1 cellular context compared by ENCODE assay signal in the genomic region with DNA sequence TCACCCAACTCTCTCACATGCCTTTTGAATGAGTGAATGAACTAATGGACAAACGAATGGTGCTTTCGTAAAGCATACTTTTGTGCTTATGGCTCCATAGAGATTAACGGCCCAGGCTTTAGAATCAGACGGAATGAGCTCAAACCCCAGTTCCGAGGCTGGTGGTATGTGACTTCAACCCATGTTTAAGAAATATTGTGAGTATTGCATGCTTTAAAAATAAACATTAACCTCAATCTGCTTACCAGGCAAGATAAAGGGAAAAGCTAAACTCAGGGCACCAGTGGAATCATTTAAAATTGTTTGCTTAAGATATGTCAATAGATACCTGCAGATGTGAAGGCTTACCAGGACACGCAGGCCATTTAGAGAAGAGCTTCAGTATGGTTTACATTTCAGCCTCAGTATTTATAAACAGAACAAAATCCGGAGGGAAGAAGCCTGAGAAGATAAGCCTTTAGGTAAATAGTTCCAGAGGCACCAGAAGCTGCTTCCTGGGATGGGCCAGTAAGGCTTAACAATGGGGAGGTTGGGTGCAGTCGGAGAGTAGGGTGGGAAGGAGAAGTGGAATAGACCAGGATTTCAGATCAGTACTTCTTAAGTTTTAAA.
A peak's percentile ranks its signal among the peaks of the same experiment; 100 is the strongest.
TF ChIP-seq lines count a peak whose summit lies in the region.

No MANE protein-coding gene starts in this region.

TF ChIP-seq in HepG2, 621 proteins besides CTCF, POLR2A, EP300 and RAD21 (continued from another document and continues in another):
- peak; percentile 90 for TF ChIP-seq TCF7 (IDR thresholded peaks at IDR 0.05; ENCODE audit: low read depth)
- TF ChIP-seq ZNF557 (CRISPR knock-in tag; IDR thresholded peaks at IDR 0.05), result 0 out of 2 replicates have a peak, but pooled peaks have one; percentile 28
- TF ChIP-seq, protein P1, sequence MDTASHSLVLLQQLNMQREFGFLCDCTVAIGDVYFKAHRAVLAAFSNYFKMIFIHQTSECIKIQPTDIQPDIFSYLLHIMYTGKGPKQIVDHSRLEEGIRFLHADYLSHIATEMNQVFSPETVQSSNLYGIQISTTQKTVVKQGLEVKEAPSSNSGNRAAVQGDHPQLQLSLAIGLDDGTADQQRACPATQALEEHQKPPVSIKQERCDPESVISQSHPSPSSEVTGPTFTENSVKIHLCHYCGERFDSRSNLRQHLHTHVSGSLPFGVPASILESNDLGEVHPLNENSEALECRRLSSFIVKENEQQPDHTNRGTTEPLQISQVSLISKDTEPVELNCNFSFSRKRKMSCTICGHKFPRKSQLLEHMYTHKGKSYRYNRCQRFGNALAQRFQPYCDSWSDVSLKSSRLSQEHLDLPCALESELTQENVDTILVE (CRISPR knock-in tag; IDR thresholded peaks at IDR 0.05), result no peak
- TF ChIP-seq ZFP90 (CRISPR knock-in tag; IDR thresholded peaks at IDR 0.05; ENCODE audit: borderline replicate concordance), result peak; percentile 54; the same call in 1 of the 2 replicates
- TF ChIP-seq ZNF615 (CRISPR knock-in tag; IDR thresholded peaks at IDR 0.05; ENCODE audit: borderline replicate concordance), result no peak; the same call in 1 of the 2 replicates
- no peak for TF ChIP-seq TP53 (CRISPR knock-in tag; conservative IDR thresholded peaks at IDR 0.05)
- TF ChIP-seq HDAC6 (IDR thresholded peaks at IDR 0.05; ENCODE audit: low read depth, low read length), result no peak
- no peak for TF ChIP-seq ZNF619 (CRISPR knock-in tag; IDR thresholded peaks at IDR 0.05)
- TF ChIP-seq, protein P2, sequence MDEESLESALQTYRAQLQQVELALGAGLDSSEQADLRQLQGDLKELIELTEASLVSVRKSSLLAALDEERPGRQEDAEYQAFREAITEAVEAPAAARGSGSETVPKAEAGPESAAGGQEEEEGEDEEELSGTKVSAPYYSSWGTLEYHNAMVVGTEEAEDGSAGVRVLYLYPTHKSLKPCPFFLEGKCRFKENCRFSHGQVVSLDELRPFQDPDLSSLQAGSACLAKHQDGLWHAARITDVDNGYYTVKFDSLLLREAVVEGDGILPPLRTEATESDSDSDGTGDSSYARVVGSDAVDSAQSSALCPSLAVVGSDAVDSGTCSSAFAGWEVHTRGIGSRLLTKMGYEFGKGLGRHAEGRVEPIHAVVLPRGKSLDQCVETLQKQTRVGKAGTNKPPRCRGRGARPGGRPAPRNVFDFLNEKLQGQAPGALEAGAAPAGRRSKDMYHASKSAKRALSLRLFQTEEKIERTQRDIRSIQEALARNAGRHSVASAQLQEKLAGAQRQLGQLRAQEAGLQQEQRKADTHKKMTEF (CRISPR knock-in tag; IDR thresholded peaks at IDR 0.05), result peak; percentile 85
- TF ChIP-seq ZNF264 (CRISPR knock-in tag; IDR thresholded peaks at IDR 0.05), result peak; percentile 58; the same call in 1 of the 2 replicates
- TF ChIP-seq, protein P3, sequence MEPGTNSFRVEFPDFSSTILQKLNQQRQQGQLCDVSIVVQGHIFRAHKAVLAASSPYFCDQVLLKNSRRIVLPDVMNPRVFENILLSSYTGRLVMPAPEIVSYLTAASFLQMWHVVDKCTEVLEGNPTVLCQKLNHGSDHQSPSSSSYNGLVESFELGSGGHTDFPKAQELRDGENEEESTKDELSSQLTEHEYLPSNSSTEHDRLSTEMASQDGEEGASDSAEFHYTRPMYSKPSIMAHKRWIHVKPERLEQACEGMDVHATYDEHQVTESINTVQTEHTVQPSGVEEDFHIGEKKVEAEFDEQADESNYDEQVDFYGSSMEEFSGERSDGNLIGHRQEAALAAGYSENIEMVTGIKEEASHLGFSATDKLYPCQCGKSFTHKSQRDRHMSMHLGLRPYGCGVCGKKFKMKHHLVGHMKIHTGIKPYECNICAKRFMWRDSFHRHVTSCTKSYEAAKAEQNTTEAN (CRISPR knock-in tag; conservative IDR thresholded peaks at IDR 0.05), result peak; percentile 53; the same call in 1 of the 2 replicates
- TF ChIP-seq SIX4 (CRISPR knock-in tag; IDR thresholded peaks at IDR 0.05), result peak; percentile 86; the same call in 1 of the 2 replicates
- 0 out of 2 replicates have a peak, but pooled peaks have one; percentile 61 for TF ChIP-seq ZNF33B (CRISPR knock-in tag; IDR thresholded peaks at IDR 0.05)
- TF ChIP-seq, protein P4, sequence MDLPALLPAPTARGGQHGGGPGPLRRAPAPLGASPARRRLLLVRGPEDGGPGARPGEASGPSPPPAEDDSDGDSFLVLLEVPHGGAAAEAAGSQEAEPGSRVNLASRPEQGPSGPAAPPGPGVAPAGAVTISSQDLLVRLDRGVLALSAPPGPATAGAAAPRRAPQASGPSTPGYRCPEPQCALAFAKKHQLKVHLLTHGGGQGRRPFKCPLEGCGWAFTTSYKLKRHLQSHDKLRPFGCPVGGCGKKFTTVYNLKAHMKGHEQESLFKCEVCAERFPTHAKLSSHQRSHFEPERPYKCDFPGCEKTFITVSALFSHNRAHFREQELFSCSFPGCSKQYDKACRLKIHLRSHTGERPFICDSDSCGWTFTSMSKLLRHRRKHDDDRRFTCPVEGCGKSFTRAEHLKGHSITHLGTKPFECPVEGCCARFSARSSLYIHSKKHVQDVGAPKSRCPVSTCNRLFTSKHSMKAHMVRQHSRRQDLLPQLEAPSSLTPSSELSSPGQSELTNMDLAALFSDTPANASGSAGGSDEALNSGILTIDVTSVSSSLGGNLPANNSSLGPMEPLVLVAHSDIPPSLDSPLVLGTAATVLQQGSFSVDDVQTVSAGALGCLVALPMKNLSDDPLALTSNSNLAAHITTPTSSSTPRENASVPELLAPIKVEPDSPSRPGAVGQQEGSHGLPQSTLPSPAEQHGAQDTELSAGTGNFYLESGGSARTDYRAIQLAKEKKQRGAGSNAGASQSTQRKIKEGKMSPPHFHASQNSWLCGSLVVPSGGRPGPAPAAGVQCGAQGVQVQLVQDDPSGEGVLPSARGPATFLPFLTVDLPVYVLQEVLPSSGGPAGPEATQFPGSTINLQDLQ (CRISPR knock-in tag; IDR thresholded peaks at IDR 0.05), result no peak
- peak; percentile 68 for TF ChIP-seq MED8 (CRISPR knock-in tag; IDR thresholded peaks at IDR 0.05; ENCODE audit: insufficient replicate concordance)
- TF ChIP-seq TRIM24 (CRISPR knock-in tag; IDR thresholded peaks at IDR 0.05), result 0 out of 2 replicates have a peak, but pooled peaks have one; percentile 16
- peak; percentile 68 for TF ChIP-seq PPARG (CRISPR knock-in tag; conservative IDR thresholded peaks at IDR 0.05)
- TF ChIP-seq MATR3 (CRISPR knock-in tag; IDR thresholded peaks at IDR 0.05), result no peak
- no peak for TF ChIP-seq ZNF235 (CRISPR knock-in tag; IDR thresholded peaks at IDR 0.05; ENCODE audit: borderline replicate concordance)
- TF ChIP-seq, protein P5, sequence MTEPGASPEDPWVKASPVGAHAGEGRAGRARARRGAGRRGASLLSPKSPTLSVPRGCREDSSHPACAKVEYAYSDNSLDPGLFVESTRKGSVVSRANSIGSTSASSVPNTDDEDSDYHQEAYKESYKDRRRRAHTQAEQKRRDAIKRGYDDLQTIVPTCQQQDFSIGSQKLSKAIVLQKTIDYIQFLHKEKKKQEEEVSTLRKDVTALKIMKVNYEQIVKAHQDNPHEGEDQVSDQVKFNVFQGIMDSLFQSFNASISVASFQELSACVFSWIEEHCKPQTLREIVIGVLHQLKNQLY (CRISPR knock-in tag; IDR thresholded peaks at IDR 0.05), result peak; percentile 39; the same call in 1 of the 2 replicates
- TF ChIP-seq, protein P6, sequence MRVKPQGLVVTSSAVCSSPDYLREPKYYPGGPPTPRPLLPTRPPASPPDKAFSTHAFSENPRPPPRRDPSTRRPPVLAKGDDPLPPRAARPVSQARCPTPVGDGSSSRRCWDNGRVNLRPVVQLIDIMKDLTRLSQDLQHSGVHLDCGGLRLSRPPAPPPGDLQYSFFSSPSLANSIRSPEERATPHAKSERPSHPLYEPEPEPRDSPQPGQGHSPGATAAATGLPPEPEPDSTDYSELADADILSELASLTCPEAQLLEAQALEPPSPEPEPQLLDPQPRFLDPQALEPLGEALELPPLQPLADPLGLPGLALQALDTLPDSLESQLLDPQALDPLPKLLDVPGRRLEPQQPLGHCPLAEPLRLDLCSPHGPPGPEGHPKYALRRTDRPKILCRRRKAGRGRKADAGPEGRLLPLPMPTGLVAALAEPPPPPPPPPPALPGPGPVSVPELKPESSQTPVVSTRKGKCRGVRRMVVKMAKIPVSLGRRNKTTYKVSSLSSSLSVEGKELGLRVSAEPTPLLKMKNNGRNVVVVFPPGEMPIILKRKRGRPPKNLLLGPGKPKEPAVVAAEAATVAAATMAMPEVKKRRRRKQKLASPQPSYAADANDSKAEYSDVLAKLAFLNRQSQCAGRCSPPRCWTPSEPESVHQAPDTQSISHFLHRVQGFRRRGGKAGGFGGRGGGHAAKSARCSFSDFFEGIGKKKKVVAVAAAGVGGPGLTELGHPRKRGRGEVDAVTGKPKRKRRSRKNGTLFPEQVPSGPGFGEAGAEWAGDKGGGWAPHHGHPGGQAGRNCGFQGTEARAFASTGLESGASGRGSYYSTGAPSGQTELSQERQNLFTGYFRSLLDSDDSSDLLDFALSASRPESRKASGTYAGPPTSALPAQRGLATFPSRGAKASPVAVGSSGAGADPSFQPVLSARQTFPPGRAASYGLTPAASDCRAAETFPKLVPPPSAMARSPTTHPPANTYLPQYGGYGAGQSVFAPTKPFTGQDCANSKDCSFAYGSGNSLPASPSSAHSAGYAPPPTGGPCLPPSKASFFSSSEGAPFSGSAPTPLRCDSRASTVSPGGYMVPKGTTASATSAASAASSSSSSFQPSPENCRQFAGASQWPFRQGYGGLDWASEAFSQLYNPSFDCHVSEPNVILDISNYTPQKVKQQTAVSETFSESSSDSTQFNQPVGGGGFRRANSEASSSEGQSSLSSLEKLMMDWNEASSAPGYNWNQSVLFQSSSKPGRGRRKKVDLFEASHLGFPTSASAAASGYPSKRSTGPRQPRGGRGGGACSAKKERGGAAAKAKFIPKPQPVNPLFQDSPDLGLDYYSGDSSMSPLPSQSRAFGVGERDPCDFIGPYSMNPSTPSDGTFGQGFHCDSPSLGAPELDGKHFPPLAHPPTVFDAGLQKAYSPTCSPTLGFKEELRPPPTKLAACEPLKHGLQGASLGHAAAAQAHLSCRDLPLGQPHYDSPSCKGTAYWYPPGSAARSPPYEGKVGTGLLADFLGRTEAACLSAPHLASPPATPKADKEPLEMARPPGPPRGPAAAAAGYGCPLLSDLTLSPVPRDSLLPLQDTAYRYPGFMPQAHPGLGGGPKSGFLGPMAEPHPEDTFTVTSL (CRISPR knock-in tag; IDR thresholded peaks at IDR 0.05; ENCODE audit: borderline replicate concordance), result peak; percentile 98
- peak; percentile 89 for TF ChIP-seq HDAC1 (CRISPR knock-in tag; IDR thresholded peaks at IDR 0.05)
- TF ChIP-seq, protein P7, sequence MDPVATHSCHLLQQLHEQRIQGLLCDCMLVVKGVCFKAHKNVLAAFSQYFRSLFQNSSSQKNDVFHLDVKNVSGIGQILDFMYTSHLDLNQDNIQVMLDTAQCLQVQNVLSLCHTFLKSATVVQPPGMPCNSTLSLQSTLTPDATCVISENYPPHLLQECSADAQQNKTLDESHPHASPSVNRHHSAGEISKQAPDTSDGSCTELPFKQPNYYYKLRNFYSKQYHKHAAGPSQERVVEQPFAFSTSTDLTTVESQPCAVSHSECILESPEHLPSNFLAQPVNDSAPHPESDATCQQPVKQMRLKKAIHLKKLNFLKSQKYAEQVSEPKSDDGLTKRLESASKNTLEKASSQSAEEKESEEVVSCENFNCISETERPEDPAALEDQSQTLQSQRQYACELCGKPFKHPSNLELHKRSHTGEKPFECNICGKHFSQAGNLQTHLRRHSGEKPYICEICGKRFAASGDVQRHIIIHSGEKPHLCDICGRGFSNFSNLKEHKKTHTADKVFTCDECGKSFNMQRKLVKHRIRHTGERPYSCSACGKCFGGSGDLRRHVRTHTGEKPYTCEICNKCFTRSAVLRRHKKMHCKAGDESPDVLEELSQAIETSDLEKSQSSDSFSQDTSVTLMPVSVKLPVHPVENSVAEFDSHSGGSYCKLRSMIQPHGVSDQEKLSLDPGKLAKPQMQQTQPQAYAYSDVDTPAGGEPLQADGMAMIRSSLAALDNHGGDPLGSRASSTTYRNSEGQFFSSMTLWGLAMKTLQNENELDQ (CRISPR knock-in tag; IDR thresholded peaks at IDR 0.05; ENCODE audit: borderline replicate concordance), result no peak
- no peak; the same call in 1 of the 2 replicates for TF ChIP-seq GABPB1 (CRISPR knock-in tag; IDR thresholded peaks at IDR 0.05)
- TF ChIP-seq MAFF (IDR thresholded peaks at IDR 0.05; ENCODE audit: low read depth, low read length), result peak; percentile 51; the same call in 1 of the 2 replicates
- TF ChIP-seq ARHGAP35 (CRISPR knock-in tag; IDR thresholded peaks at IDR 0.05; ENCODE audit: borderline replicate concordance), result no peak
- TF ChIP-seq FOXA3 (CRISPR knock-in tag; IDR thresholded peaks at IDR 0.05), result peak; percentile 95
- TF ChIP-seq, protein P8, sequence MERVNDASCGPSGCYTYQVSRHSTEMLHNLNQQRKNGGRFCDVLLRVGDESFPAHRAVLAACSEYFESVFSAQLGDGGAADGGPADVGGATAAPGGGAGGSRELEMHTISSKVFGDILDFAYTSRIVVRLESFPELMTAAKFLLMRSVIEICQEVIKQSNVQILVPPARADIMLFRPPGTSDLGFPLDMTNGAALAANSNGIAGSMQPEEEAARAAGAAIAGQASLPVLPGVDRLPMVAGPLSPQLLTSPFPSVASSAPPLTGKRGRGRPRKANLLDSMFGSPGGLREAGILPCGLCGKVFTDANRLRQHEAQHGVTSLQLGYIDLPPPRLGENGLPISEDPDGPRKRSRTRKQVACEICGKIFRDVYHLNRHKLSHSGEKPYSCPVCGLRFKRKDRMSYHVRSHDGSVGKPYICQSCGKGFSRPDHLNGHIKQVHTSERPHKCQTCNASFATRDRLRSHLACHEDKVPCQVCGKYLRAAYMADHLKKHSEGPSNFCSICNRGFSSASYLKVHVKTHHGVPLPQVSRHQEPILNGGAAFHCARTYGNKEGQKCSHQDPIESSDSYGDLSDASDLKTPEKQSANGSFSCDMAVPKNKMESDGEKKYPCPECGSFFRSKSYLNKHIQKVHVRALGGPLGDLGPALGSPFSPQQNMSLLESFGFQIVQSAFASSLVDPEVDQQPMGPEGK (CRISPR knock-in tag; IDR thresholded peaks at IDR 0.05), result peak; percentile 20; the same call in 1 of the 2 replicates
- TF ChIP-seq, protein P9, sequence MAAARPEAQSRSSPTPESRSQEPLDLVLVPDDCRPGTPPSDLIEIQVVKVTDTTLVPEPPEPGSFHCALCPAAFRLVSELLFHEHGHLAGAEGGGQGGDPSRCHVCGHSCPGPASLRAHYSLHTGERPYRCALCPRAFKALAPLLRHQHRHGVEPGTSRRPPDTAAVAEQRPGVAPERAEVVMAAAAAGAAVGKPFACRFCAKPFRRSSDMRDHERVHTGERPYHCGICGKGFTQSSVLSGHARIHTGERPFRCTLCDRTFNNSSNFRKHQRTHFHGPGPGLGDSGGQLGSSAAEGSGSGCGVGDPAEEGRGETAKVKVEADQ (CRISPR knock-in tag; IDR thresholded peaks at IDR 0.05; ENCODE audit: borderline replicate concordance), result 0 out of 2 replicates have a peak, but pooled peaks have one; percentile 64
- peak; percentile 68 for TF ChIP-seq TARDBP (CRISPR knock-in tag; IDR thresholded peaks at IDR 0.05)
- peak; percentile 74; the same call in 1 of the 2 replicates for TF ChIP-seq ZNF24 (IDR thresholded peaks at IDR 0.05)
- no peak for TF ChIP-seq GABPA (IDR thresholded peaks at IDR 0.05; ENCODE audit: low read depth, low read length)
- peak; percentile 57; the same call in 1 of the 2 replicates for TF ChIP-seq GABPA (CRISPR knock-in tag; IDR thresholded peaks at IDR 0.05; ENCODE audit: low read depth)
- 0 out of 2 replicates have a peak, but pooled peaks have one; percentile 21 for TF ChIP-seq ZMYM2 (CRISPR knock-in tag; IDR thresholded peaks at IDR 0.05)
- peak; percentile 86 for TF ChIP-seq DPF2 (CRISPR knock-in tag; IDR thresholded peaks at IDR 0.05; ENCODE audit: borderline replicate concordance, low read depth)
- TF ChIP-seq ZNF720 (CRISPR knock-in tag; IDR thresholded peaks at IDR 0.05), result no peak
